In the genomic region with DNA sequence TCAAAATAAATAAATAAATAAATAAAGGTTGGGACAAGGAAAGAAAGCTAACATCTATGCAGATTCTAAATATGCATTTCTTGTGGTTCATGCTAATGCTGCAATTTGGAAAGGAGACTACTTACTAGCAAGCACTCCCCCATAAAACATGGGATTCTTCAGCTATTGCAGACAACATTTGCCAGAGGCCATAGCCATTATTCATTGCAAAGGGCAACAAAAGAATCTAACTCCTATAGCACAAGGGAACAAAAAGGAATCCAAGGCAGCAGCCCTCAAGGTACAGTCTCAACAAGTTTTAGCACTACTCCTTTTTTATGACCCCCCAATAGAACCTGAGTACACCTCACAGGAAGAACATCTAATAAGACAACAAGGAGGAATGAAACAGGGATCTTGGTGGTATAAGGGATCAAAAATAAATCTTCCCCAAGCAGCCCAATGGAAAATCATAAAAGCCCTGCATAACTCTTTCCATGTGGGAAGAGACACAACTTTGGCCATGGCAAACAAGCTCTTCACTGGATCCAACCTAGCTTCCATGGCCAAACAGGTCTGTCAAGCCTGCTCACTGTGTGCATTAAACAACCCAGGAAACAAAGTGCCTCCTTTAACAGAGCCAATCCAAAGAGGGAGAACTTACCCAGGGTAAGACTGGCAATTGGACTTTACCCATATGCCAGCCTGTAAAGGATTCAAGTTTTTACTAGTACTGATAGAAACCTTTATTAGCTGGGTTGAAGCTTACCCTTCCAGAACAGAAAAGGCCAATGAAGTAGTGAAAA, we compare ENCODE assay signal across 21 cellular contexts.
"Had no signal": no experiment of that assay in that cellular context is flagged by ENCODE, and none has a peak within 500 bp of the region (broad histone marks: within the 10 kb centered on the region; RNA-seq: fewer than 3 reads in every experiment).

No MANE protein-coding gene starts in this region.

- H3K27me3 ChIP-seq: gastrocnemius medialis, right atrium auricular region, sigmoid colon, suprapubic skin, tibial artery, upper lobe of left lung, uterus had no signal

- H3K36me3 ChIP-seq: gastrocnemius medialis, right atrium auricular region, sigmoid colon, suprapubic skin, tibial artery, upper lobe of left lung, uterus had no signal

- ATAC-seq: esophagus mucosa; gastrocnemius medialis; left cardiac atrium; left ventricle myocardium superior; naive thymus-derived CD8-positive, alpha-beta T cell; stimulated activated naive CD8-positive, alpha-beta T cell treated with anti-CD3 and anti-CD28 coated beads, Interleukin-15, Interleukin-2, amounts not matched to agents 100 U/mL and 50 U/mL, for 24 hours had no signal

- DNase-seq: effector CD4-positive, alpha-beta T cell; gastrocnemius medialis; immature natural killer cell; kidney; left cardiac atrium; left ventricle myocardium superior; mesenchymal stem cell; naive thymus-derived CD8-positive, alpha-beta T cell; posterior cingulate gyrus; sigmoid colon; stimulated activated CD4-positive, alpha-beta T cell treated with anti-CD3 and anti-CD28 coated beads, Interleukin-2, amount 100 ng/mL, for 48 hours; stimulated activated naive CD8-positive, alpha-beta T cell treated with anti-CD3 and anti-CD28 coated beads, Interleukin-15, Interleukin-2, amounts not matched to agents 100 U/mL and 50 U/mL, for 24 hours; tibial artery; upper lobe of left lung; uterus had no signal

- H3K4me3 ChIP-seq: coronary artery, gastrocnemius medialis, lung, right atrium auricular region, sigmoid colon, smooth muscle cell, suprapubic skin, tibial artery, upper lobe of left lung, uterus had no signal

- H3K4me1 ChIP-seq: gastrocnemius medialis, right atrium auricular region, sigmoid colon, suprapubic skin, tibial artery, upper lobe of left lung, uterus had no signal

- H3K9me3 ChIP-seq: gastrocnemius medialis, right atrium auricular region, sigmoid colon, suprapubic skin, tibial artery, upper lobe of left lung, uterus had no signal

- H3K27ac ChIP-seq: coronary artery, gastrocnemius medialis, right atrium auricular region, sigmoid colon, suprapubic skin, tibial artery, upper lobe of left lung, uterus had no signal
